11 cellular contexts compared by ENCODE assay signal in the genomic region with DNA sequence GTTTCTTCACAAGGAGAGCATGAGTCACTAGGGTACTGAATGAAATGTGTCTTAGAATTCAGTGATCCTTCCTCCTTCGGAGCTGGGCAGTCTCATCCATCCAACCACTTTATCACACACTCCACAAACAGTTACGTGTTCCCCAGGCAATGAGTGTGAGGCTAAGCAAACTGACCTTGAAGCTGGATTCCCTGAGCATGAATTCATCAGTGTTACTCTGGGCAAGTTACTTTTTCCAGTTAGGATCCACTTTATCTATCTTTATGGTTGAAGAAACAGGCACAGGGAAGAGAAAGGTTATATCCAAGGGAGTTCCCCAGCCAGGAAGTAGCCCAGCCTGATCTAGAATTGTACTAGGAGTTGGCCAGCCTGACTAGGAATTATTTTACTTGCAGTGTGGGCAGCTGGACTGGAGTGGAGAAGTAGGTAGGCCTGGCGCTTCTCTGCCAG. TPM values are rescaled to one million over a fixed set of nuclear protein-coding genes. Genes with fewer than 3 reads are reported as not detected.
DNase-seq lines count a peak whose midpoint lies in the region; ATAC-seq and TF ChIP-seq lines count a peak whose summit lies in the region.
"Had no signal": no experiment of that assay in that cellular context is flagged by ENCODE, and none has a peak within 500 bp of the region (broad histone marks: within the 10 kb centered on the region; RNA-seq: fewer than 3 reads in every experiment).

No MANE protein-coding gene starts in this region.

- H3K9me3 Mint-ChIP-seq in type B pancreatic cell, result peaks cover 3% of the 10 kb centered on the region
- H3K9me3 Mint-ChIP-seq in natural killer cell treated with Interleukin-12 subunit alpha and Interleukin-12 subunit beta and Interleukin-15 and Interleukin-18, amount 100 ng/mL, for 72 hours, result no peaks in the 10 kb centered on the region
- H3K9me3 Mint-ChIP-seq: stimulated activated memory B cell treated with anti-CD40 and anti-IgM and Interleukin-4, amounts not matched to agents 10 μg/mL and 1 μg/mL and 100 μg/mL, for 72 hours had no signal

- TF ChIP-seq POLR2A in breast epithelium (IDR thresholded peaks at IDR 0.05), result no peak

- H3K27me3 ChIP-seq in breast epithelium, result no peaks in the 10 kb centered on the region
- H3K27me3 ChIP-seq: right lobe of liver had no signal

- H3K9me3 ChIP-seq in breast epithelium, result no peaks in the 10 kb centered on the region
- H3K9me3 ChIP-seq: right lobe of liver had no signal

- H3K4me1 Mint-ChIP-seq in type B pancreatic cell (ENCODE audit: unreplicated experiment), result peaks cover 15% of the 10 kb centered on the region
- peaks cover 6 to 7% of the 10 kb centered on the region in 2 donors for H3K4me1 Mint-ChIP-seq in natural killer cell treated with Interleukin-12 subunit alpha and Interleukin-12 subunit beta and Interleukin-15 and Interleukin-18, amount 100 ng/mL, for 72 hours (ENCODE audit: low read depth in 2 of 2)

- peak overlapping the region; percentile 84 for H3K27ac Mint-ChIP-seq in type B pancreatic cell
- no peak overlapping the region for H3K27ac Mint-ChIP-seq in natural killer cell treated with Interleukin-12 subunit alpha and Interleukin-12 subunit beta and Interleukin-15 and Interleukin-18, amount 100 ng/mL, for 72 hours
- H3K27ac Mint-ChIP-seq: stimulated activated memory B cell treated with anti-CD40 and anti-IgM and Interleukin-4, amounts not matched to agents 10 μg/mL and 1 μg/mL and 100 μg/mL, for 72 hours had no signal

- no peaks in the 10 kb centered on the region for H3K36me3 Mint-ChIP-seq in type B pancreatic cell
- no peaks in the 10 kb centered on the region for H3K36me3 Mint-ChIP-seq in natural killer cell treated with Interleukin-12 subunit alpha and Interleukin-12 subunit beta and Interleukin-15 and Interleukin-18, amount 100 ng/mL, for 72 hours
- H3K36me3 Mint-ChIP-seq: stimulated activated memory B cell treated with anti-CD40 and anti-IgM and Interleukin-4, amounts not matched to agents 10 μg/mL and 1 μg/mL and 100 μg/mL, for 72 hours had no signal

- no peaks in the 10 kb centered on the region for H3K4me1 ChIP-seq in breast epithelium
- H3K4me1 ChIP-seq: right lobe of liver had no signal

- no peak overlapping the region for H3K4me3 ChIP-seq in breast epithelium
- H3K4me3 ChIP-seq: right lobe of liver had no signal

- no peak for ATAC-seq in natural killer cell treated with Interleukin-12 subunit alpha and Interleukin-12 subunit beta and Interleukin-15 and Interleukin-18, amount 100 ng/mL, for 72 hours
- ATAC-seq: stimulated activated memory B cell treated with anti-CD40 and anti-IgM and Interleukin-4, amounts not matched to agents 10 μg/mL and 1 μg/mL and 100 μg/mL, for 72 hours had no signal

- peak; percentile 71 for DNase-seq in HPDE6-E6E7 (ENCODE audit: extremely low spot score)
- DNase-seq in breast epithelium (ENCODE audit: low spot score in 2 of 2), result no peak
- DNase-seq in iris pigment epithelial cell (ENCODE audit: low read depth), result peak; percentile 97
- no peak for DNase-seq in type B pancreatic cell (ENCODE audit: extremely low spot score, unreplicated experiment)
- no peak for DNase-seq in natural killer cell treated with Interleukin-12 subunit alpha and Interleukin-12 subunit beta and Interleukin-15 and Interleukin-18, amount 100 ng/mL, for 72 hours (ENCODE audit: low spot score)
- no peak for DNase-seq in NCI-H2196 (lab: John Stamatoyannopoulos, UW; ENCODE audit: unreplicated experiment)
- no peak for DNase-seq in NCI-H1048 (lab: John Stamatoyannopoulos, UW)
- DNase-seq: activated gamma-delta T cell, NCI-H345, right lobe of liver had no signal

- peak overlapping the region; percentile 78 for H3K27ac ChIP-seq in breast epithelium
- H3K27ac ChIP-seq: right lobe of liver had no signal

- no peaks in the 10 kb centered on the region for H3K27me3 Mint-ChIP-seq in type B pancreatic cell
- peaks cover 13 to 28% of the 10 kb centered on the region in 2 donors for H3K27me3 Mint-ChIP-seq in natural killer cell treated with Interleukin-12 subunit alpha and Interleukin-12 subunit beta and Interleukin-15 and Interleukin-18, amount 100 ng/mL, for 72 hours

- intact Hi-C loops in breast epithelium (cut with DNase I; ENCODE audit: low total_unique reads), result no loop called here

- no peaks in the 10 kb centered on the region for H3K36me3 ChIP-seq in breast epithelium
- H3K36me3 ChIP-seq: right lobe of liver had no signal

- no peak for TF ChIP-seq CTCF in breast epithelium (IDR thresholded peaks at IDR 0.05)
- no peak for TF ChIP-seq CTCF in type B pancreatic cell (conservative IDR thresholded peaks at IDR 0.05)

- no peak overlapping the region for H3K4me3 Mint-ChIP-seq in type B pancreatic cell
- H3K4me3 Mint-ChIP-seq in natural killer cell treated with Interleukin-12 subunit alpha and Interleukin-12 subunit beta and Interleukin-15 and Interleukin-18, amount 100 ng/mL, for 72 hours, result no peak overlapping the region
- H3K4me3 Mint-ChIP-seq: stimulated activated memory B cell treated with anti-CD40 and anti-IgM and Interleukin-4, amounts not matched to agents 10 μg/mL and 1 μg/mL and 100 μg/mL, for 72 hours had no signal

RNA-seq across cellular contexts. Expression of gene GCNT3, which starts 17.1 kb away (rescaled TPM):
- total RNA-seq in breast epithelium (1 to 10 TPM in 1 of 3 donors, not detected in 2; 5.2 TPM), type B pancreatic cell (ENCODE audit: low replicate concordance) (19.6 and 32.7 TPM in 2 replicates)
- not detected for total RNA-seq in natural killer cell treated with Interleukin-12 subunit alpha and Interleukin-12 subunit beta and Interleukin-15 and Interleukin-18, amount 100 ng/mL, for 72 hours

Comparison
In these comparisons a context has a peak if more than half of its experiments do, and no peak if none do; other contexts are left out.
1. DNase-seq: peak in HPDE6-E6E7 (single experiment) and iris pigment epithelial cell (single experiment); none in breast epithelium (0 of 2), type B pancreatic cell (single experiment), natural killer cell treated with Interleukin-12 subunit alpha and Interleukin-12 subunit beta and Interleukin-15 and Interleukin-18, amount 100 ng/mL, for 72 hours (single experiment), NCI-H2196 (single experiment) and NCI-H1048 (single experiment).